9 cellular contexts compared by ENCODE assay signal in genomic region chr3:3778216-3778615, GRCh38. TPM values are rescaled to one million over a fixed set of nuclear protein-coding genes. Genes with fewer than 3 reads are reported as not detected.
"Had no signal": no experiment of that assay in that cellular context is flagged by ENCODE, and none has a peak within 500 bp of the region (broad histone marks: within the 10 kb centered on the region; RNA-seq: fewer than 3 reads in every experiment).

No MANE protein-coding gene starts in this region.

- H3K27ac ChIP-seq: GM23248 had no signal

- H3K4me3 Mint-ChIP-seq: GM23338, H9, HFFc6 had no signal

- ATAC-seq: GM23338, HCT116 had no signal

- H3K4me1 Mint-ChIP-seq: GM23338, H9 had no signal

- H3K4me3 ChIP-seq: GM23248, GM23338, HAP-1 had no signal

- H3K27ac Mint-ChIP-seq: GM23338, H9, HFFc6 had no signal

- DNase-seq: GM23248, GOT3, H7, H9, HCEC 1CT, HFFc6 had no signal

- H3K4me1 ChIP-seq: HAP-1 had no signal

- H3K36me3 ChIP-seq: HAP-1 had no signal

- H3K9me3 ChIP-seq: HAP-1 had no signal

RNA-seq across cellular contexts. Expression of gene LRRN1, which starts 21.0 kb away (rescaled TPM):
- total RNA-seq: GM23248, HFFc6 had no signal
- polyA plus RNA-seq: GM23248 had no signal
